Comparison of ENCODE assay signal across 31 cellular contexts in genomic region chr6:84486526-84486925, GRCh38.
DNase-seq lines count a peak whose midpoint lies in the region; ATAC-seq, FAIRE-seq and TF ChIP-seq lines count a peak whose summit lies in the region.
"Had no signal": no experiment of that assay in that cellular context is flagged by ENCODE, and none has a peak within 500 bp of the region (broad histone marks: within the 10 kb centered on the region; RNA-seq: fewer than 3 reads in every experiment).

No MANE protein-coding gene starts in this region.

- FAIRE-seq in endothelial cell of umbilical vein (lab: Jason Lieb, UNC): no peak
- no peak for FAIRE-seq in pancreas (lab: Jason Lieb, UNC)
- FAIRE-seq: A204.1, A549, D721Med had no signal

- H3K79me2 ChIP-seq in PC-3 (ENCODE audit: low read length): no peaks in the 10 kb centered on the region
- H3K79me2 ChIP-seq in endothelial cell of umbilical vein (ENCODE audit: control insufficient read depth, insufficient read depth, low read length): no peaks in the 10 kb centered on the region

- no peaks in the 10 kb centered on the region for H3K9me2 ChIP-seq in PC-3 (replicated peaks; ENCODE audit: low read length)

- no peak overlapping the region for H3K4me2 ChIP-seq in PC-3 (ENCODE audit: low read length)
- H3K4me2 ChIP-seq in endothelial cell of umbilical vein (ENCODE audit: insufficient read depth, low read length): no peak overlapping the region
- H3K4me2 ChIP-seq: A549; BLaER1; BLaER1 treated with 17β-estradiol and CSF1 and Interleukin-3, amounts not matched to agents 10 nM and 100 nM had no signal

- H3F3A ChIP-seq in PC-3 (ENCODE audit: low read length, unreplicated experiment): no peaks in the 10 kb centered on the region

- H4K20me1 ChIP-seq in PC-3 (ENCODE audit: low read length): no peaks in the 10 kb centered on the region
- no peaks in the 10 kb centered on the region for H4K20me1 ChIP-seq in endothelial cell of umbilical vein (replicated peaks; ENCODE audit: control insufficient read depth, extremely low read depth, insufficient read depth, low read length)
- H4K20me1 ChIP-seq: BLaER1; BLaER1 treated with 17β-estradiol and CSF1 and Interleukin-3, amounts not matched to agents 10 nM and 100 nM had no signal

- CTCF ChIA-PET in PC-3 (lab: Charles Lee) (no interaction called here), endothelial cell of umbilical vein (lab: Charles Lee) (no interaction called here)

- H3K27me3 ChIP-seq in PC-3 (ENCODE audit: low read length) (no peaks in the 10 kb centered on the region), endothelial cell of umbilical vein (ENCODE audit: control insufficient read depth in 2 of 2, insufficient read depth in 2 of 2, low read length in 2 of 2) (no peaks in the 10 kb centered on the region), thyroid gland (no peaks in the 10 kb centered on the region), pancreas (no peaks in the 10 kb centered on the region)
- H3K27me3 ChIP-seq: BE2C; BLaER1; BLaER1 treated with 17β-estradiol and CSF1 and Interleukin-3, amounts not matched to agents 10 nM and 100 nM had no signal

- no peaks in the 10 kb centered on the region for H3K36me3 ChIP-seq in PC-3 (ENCODE audit: low read depth, low read length)
- H3K36me3 ChIP-seq in endothelial cell of umbilical vein (ENCODE audit: control insufficient read depth in 2 of 2, extremely low read depth in 1 of 2, insufficient read depth in 2 of 2, low read length in 2 of 2): no peaks in the 10 kb centered on the region
- H3K36me3 ChIP-seq in thyroid gland: no peaks in the 10 kb centered on the region
- H3K36me3 ChIP-seq in pancreas: no peaks in the 10 kb centered on the region
- H3K36me3 ChIP-seq: BE2C; BLaER1; BLaER1 treated with 17β-estradiol and CSF1 and Interleukin-3, amounts not matched to agents 10 nM and 100 nM had no signal

- TF ChIP-seq CTCF in PC-3 (conservative IDR thresholded peaks at IDR 0.05; ENCODE audit: low read depth, low read length) (no peak), endothelial cell of umbilical vein (IDR thresholded peaks at IDR 0.05; ENCODE audit: extremely low read depth in 1 of 2, insufficient read depth in 1 of 2, low read depth in 1 of 2, low read length in 2 of 2) (no peak), thyroid gland (IDR thresholded peaks at IDR 0.05) (no peak), pancreas (IDR thresholded peaks at IDR 0.05) (no peak)

- DNase-seq in PC-3 (no peak), endothelial cell of umbilical vein (ENCODE audit: low read depth, low spot score) (peak; percentile 59), thyroid gland (no peak), pancreas (no peak)
- DNase-seq: 8988T; ACHN; AML-193; BE2C; C1 segment of cervical spinal cord; Caco-2; Calu3; CD4-positive, alpha-beta memory T cell; CD4-positive, alpha-beta T cell; CD4-positive, CD25-positive, alpha-beta regulatory T cell; CD8-positive, alpha-beta memory T cell; CD8-positive, alpha-beta T cell; COR-L47; DMS 273 treated with DMSO at 0.1 percent for 48 hours; DMS153; DMS53; DMS79; DMS79 treated with DMSO at 0.1 percent for 48 hours; DND-41; EL had no signal

- no peak for TF ChIP-seq POLR2A in endothelial cell of umbilical vein (IDR thresholded peaks at IDR 0.05; ENCODE audit: low read depth, low read length)
- TF ChIP-seq POLR2A in thyroid gland (IDR thresholded peaks at IDR 0.05): no peak

- H3K9me3 ChIP-seq in PC-3 (ENCODE audit: low read length) (no peaks in the 10 kb centered on the region), endothelial cell of umbilical vein (replicated peaks; ENCODE audit: control insufficient read depth, insufficient read depth, low read length) (no peaks in the 10 kb centered on the region), thyroid gland (no peaks in the 10 kb centered on the region), pancreas (no peaks in the 10 kb centered on the region)
- H3K9me3 ChIP-seq: A549, BE2C, BLaER1, Caco-2 had no signal

- POLR2A ChIA-PET in PC-3 (lab: Charles Lee; ENCODE audit: unreplicated experiment): no interaction called here
- POLR2A ChIA-PET in endothelial cell of umbilical vein (lab: Charles Lee): no interaction called here

- H3K4me3 ChIP-seq in PC-3 (ENCODE audit: low read length) (no peak overlapping the region), endothelial cell of umbilical vein (replicated peaks in 1 of 3; ENCODE audit: insufficient read depth in 1 of 3, low read depth in 1 of 3, low read length in 3 of 3) (no peak overlapping the region), thyroid gland (replicated peaks in 1 of 3) (no peak overlapping the region), pancreas (no peak overlapping the region)
- H3K4me3 ChIP-seq: A549; BLaER1; BLaER1 treated with 17β-estradiol and CSF1 and Interleukin-3, amounts not matched to agents 10 nM and 100 nM had no signal

- H3K27ac ChIP-seq in PC-3 (ENCODE audit: low read length) (peak overlapping the region; percentile 33), endothelial cell of umbilical vein (ENCODE audit: insufficient read depth, low read depth, low read length) (no peak overlapping the region), thyroid gland (no peak overlapping the region), pancreas (no peak overlapping the region)
- H3K27ac ChIP-seq: 22Rv1; A549; BLaER1; BLaER1 treated with 17β-estradiol and CSF1 and Interleukin-3, amounts not matched to agents 10 nM and 100 nM; C4-2B had no signal

- no peaks in the 10 kb centered on the region for H3K9me1 ChIP-seq in endothelial cell of umbilical vein (replicated peaks; ENCODE audit: control insufficient read depth, extremely low read depth, insufficient read depth, low read length)

- BruUV-seq in PC-3 (replicated peaks; lab: Mats Ljungman, UMichigan): no TSS peak
- BruUV-seq in endothelial cell of umbilical vein (replicated peaks; lab: Mats Ljungman, UMichigan): no TSS peak

- peaks cover 9% of the 10 kb centered on the region; the same call in 1 of the 2 replicates for H3K4me1 ChIP-seq in PC-3 (ENCODE audit: insufficient read depth, low read length)
- H3K4me1 ChIP-seq in endothelial cell of umbilical vein (ENCODE audit: control insufficient read depth, extremely low read depth, insufficient read depth, low read length): peaks cover 9% of the 10 kb centered on the region
- no peaks in the 10 kb centered on the region for H3K4me1 ChIP-seq in thyroid gland
- H3K4me1 ChIP-seq in pancreas: no peaks in the 10 kb centered on the region
- H3K4me1 ChIP-seq: A549; BE2C; BLaER1; BLaER1 treated with 17β-estradiol and CSF1 and Interleukin-3, amounts not matched to agents 10 nM and 100 nM; Caco-2 had no signal

- intact Hi-C loops in PC-3 (cut with micrococcal nuclease): no loop called here
- intact Hi-C loops in endothelial cell of umbilical vein (cut with micrococcal nuclease): no loop called here
- intact Hi-C loops in thyroid gland (cut with DNase I): no loop called here
- intact Hi-C loops in pancreas (cut with DNase I): no loop called here

- dilution Hi-C loops in endothelial cell of umbilical vein (cut with MboI; ENCODE audit: extremely low pct_ligation_motif_present, low sequenced_read_pairs): no loop called here

- no peak; the same call in 1 of the 2 replicates for ATAC-seq in PC-3
- no peak for ATAC-seq in pancreas
- ATAC-seq: A549; CD8-positive, alpha-beta T cell had no signal

- H3K9ac ChIP-seq in PC-3 (ENCODE audit: low read length) (no peak overlapping the region), endothelial cell of umbilical vein (replicated peaks; ENCODE audit: extremely low read depth, insufficient read depth, low read length) (no peak overlapping the region)
- H3K9ac ChIP-seq: BLaER1; BLaER1 treated with 17β-estradiol and CSF1 and Interleukin-3, amounts not matched to agents 10 nM and 100 nM had no signal

- H2AFZ ChIP-seq in PC-3 (ENCODE audit: low read length) (no peak overlapping the region), endothelial cell of umbilical vein (ENCODE audit: low read depth, low read length) (no peak overlapping the region)

TF ChIP-seq in endothelial cell of umbilical vein, 7 proteins besides CTCF, POLR2A, EP300 and RAD21:
- TF ChIP-seq MAX (IDR thresholded peaks at IDR 0.05; ENCODE audit: insufficient read depth, insufficient read length) (no peak), POLR2AphosphoS5 (IDR thresholded peaks at IDR 0.05; ENCODE audit: insufficient read depth, low read depth, low read length) (no peak), MYC (IDR thresholded peaks at IDR 0.05; ENCODE audit: low read depth, low read length) (no peak), GATA2 (IDR thresholded peaks at IDR 0.05; ENCODE audit: insufficient read depth, insufficient read length, low read depth, low read length) (no peak), FOS (IDR thresholded peaks at IDR 0.05; ENCODE audit: borderline replicate concordance, insufficient read depth, low read length) (no peak), EZH2 (IDR thresholded peaks at IDR 0.05; ENCODE audit: borderline replicate concordance, low read depth, low read length, severe bottlenecking) (no peak), JUN (IDR thresholded peaks at IDR 0.05; ENCODE audit: borderline replicate concordance, insufficient read depth, insufficient read length, low read depth) (no peak)
